ENCODE assay signal across 1 cellular context in the genomic region with DNA sequence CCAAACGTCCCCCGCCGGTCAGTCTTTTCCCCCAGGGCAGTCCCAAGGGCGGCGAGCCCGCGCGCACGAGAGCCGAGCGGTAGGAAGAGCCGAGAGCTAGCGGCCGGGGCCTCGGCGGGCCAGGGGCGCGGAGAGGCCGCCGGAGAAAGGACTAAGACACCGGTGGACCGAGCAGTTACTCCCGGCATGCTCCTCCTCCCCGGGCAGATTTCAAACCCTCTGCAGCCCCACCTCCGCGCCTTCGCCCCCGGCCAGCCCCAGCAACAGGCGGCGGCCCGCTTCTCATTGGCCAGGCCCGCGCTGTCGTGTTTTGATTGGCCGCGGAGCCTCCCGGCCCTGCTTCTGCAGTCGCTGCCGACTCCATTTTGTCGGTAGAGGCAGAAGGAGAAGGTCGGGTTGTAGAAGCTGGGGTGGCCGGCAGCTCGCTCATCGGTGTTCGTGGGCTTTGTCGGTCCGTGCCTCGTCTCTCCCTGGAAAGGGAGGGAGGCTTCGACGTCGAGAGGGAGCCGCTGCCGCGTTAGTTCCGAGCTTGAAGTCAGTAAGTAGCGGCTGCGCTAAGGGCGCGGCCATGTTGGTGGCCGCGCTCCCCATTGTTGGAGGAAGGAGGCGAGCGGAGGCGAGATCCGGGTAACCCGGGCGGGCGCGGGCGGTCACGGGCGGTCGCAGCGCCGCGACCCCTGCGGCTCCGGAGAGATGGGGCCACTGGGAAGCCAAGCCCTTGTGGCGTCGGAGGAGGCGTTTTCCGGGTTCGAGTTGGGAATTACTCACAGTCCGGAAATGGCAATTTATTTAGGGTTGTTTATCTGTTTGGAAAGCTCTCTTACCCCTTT.
TF ChIP-seq lines count a peak whose summit lies in the region.

A gene with protein sequence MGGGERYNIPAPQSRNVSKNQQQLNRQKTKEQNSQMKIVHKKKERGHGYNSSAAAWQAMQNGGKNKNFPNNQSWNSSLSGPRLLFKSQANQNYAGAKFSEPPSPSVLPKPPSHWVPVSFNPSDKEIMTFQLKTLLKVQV (plus strand): TSS at position 368 of the 830 bp plus-strand sequence. CDS start 1,630 bp downstream, outside the sequence.

TF ChIP-seq in HepG2, 621 proteins besides CTCF, POLR2A, EP300 and RAD21 (continued from another document and continues in another):
- TF ChIP-seq DBP (CRISPR knock-in tag; IDR thresholded peaks at IDR 0.05; ENCODE audit: not compliant biosample characterization) (no peak), ATF1 (CRISPR knock-in tag; IDR thresholded peaks at IDR 0.05) (no peak), LRRFIP1 (CRISPR knock-in tag; conservative IDR thresholded peaks at IDR 0.05) (peak; percentile 24; the same call in 1 of the 2 replicates), ZSCAN22 (CRISPR knock-in tag; IDR thresholded peaks at IDR 0.05) (no peak), ZBTB8A (CRISPR knock-in tag; IDR thresholded peaks at IDR 0.05; ENCODE audit: borderline replicate concordance, low read depth) (no peak; the same call in 1 of the 2 replicates), ZNF547 (CRISPR knock-in tag; IDR thresholded peaks at IDR 0.05) (no peak), MAZ (IDR thresholded peaks at IDR 0.05; ENCODE audit: borderline replicate concordance, low read depth, low read length) (peak; percentile 66; the same call in 1 of the 2 replicates), MAZ (CRISPR knock-in tag; IDR thresholded peaks at IDR 0.05; ENCODE audit: low read depth) (0 out of 2 replicates have a peak, but pooled peaks have one; percentile 24), ZNF468 (CRISPR knock-in tag; IDR thresholded peaks at IDR 0.05) (no peak), TOE1 (CRISPR knock-in tag; IDR thresholded peaks at IDR 0.05) (no peak; the same call in 1 of the 2 replicates), ZSCAN9 (CRISPR knock-in tag; IDR thresholded peaks at IDR 0.05; ENCODE audit: borderline replicate concordance) (peak; percentile 92), SCMH1 (CRISPR knock-in tag; IDR thresholded peaks at IDR 0.05; ENCODE audit: borderline replicate concordance) (no peak), XBP1 (CRISPR knock-in tag; IDR thresholded peaks at IDR 0.05) (no peak), KMT2B (CRISPR knock-in tag; IDR thresholded peaks at IDR 0.05) (peak; percentile 68; the same call in 1 of the 2 replicates), ZNF207 (IDR thresholded peaks at IDR 0.05; ENCODE audit: borderline replicate concordance) (no peak), MLLT10 (CRISPR knock-in tag; IDR thresholded peaks at IDR 0.05) (no peak), ZNF556 (CRISPR knock-in tag; IDR thresholded peaks at IDR 0.05; ENCODE audit: borderline replicate concordance) (no peak; the same call in 1 of the 2 replicates), ZC3H4 (CRISPR knock-in tag; IDR thresholded peaks at IDR 0.05; ENCODE audit: borderline replicate concordance) (peak; percentile 87; the same call in 1 of the 2 replicates), FOSL2 (CRISPR knock-in tag; IDR thresholded peaks at IDR 0.05) (peak; percentile 46; the same call in 1 of the 2 replicates), NCOA5 (CRISPR knock-in tag; IDR thresholded peaks at IDR 0.05) (no peak), CENPT (CRISPR knock-in tag; IDR thresholded peaks at IDR 0.05; ENCODE audit: low read depth) (no peak), ZC3H13 (CRISPR knock-in tag; IDR thresholded peaks at IDR 0.05) (peak; percentile 74; the same call in 1 of the 2 replicates), MYNN (CRISPR knock-in tag; IDR thresholded peaks at IDR 0.05; ENCODE audit: low read depth) (no peak), TSC22D2 (CRISPR knock-in tag; IDR thresholded peaks at IDR 0.05; ENCODE audit: borderline replicate concordance) (peak; percentile 91), ZNF782 (CRISPR knock-in tag; IDR thresholded peaks at IDR 0.05; ENCODE audit: borderline replicate concordance) (no peak), ZNF503 (CRISPR knock-in tag; IDR thresholded peaks at IDR 0.05) (peak; percentile 51; the same call in 1 of the 2 replicates), IKZF4 (CRISPR knock-in tag; IDR thresholded peaks at IDR 0.05; ENCODE audit: borderline replicate concordance, low read depth, not compliant biosample characterization) (no peak), NFE2L1 (CRISPR knock-in tag; IDR thresholded peaks at IDR 0.05; ENCODE audit: borderline replicate concordance) (no peak), ZNF678 (CRISPR knock-in tag; IDR thresholded peaks at IDR 0.05) (no peak), NAIF1 (CRISPR knock-in tag; IDR thresholded peaks at IDR 0.05; ENCODE audit: borderline replicate concordance) (0 out of 2 replicates have a peak, but pooled peaks have one; percentile 26)
- TF ChIP-seq, protein P1, sequence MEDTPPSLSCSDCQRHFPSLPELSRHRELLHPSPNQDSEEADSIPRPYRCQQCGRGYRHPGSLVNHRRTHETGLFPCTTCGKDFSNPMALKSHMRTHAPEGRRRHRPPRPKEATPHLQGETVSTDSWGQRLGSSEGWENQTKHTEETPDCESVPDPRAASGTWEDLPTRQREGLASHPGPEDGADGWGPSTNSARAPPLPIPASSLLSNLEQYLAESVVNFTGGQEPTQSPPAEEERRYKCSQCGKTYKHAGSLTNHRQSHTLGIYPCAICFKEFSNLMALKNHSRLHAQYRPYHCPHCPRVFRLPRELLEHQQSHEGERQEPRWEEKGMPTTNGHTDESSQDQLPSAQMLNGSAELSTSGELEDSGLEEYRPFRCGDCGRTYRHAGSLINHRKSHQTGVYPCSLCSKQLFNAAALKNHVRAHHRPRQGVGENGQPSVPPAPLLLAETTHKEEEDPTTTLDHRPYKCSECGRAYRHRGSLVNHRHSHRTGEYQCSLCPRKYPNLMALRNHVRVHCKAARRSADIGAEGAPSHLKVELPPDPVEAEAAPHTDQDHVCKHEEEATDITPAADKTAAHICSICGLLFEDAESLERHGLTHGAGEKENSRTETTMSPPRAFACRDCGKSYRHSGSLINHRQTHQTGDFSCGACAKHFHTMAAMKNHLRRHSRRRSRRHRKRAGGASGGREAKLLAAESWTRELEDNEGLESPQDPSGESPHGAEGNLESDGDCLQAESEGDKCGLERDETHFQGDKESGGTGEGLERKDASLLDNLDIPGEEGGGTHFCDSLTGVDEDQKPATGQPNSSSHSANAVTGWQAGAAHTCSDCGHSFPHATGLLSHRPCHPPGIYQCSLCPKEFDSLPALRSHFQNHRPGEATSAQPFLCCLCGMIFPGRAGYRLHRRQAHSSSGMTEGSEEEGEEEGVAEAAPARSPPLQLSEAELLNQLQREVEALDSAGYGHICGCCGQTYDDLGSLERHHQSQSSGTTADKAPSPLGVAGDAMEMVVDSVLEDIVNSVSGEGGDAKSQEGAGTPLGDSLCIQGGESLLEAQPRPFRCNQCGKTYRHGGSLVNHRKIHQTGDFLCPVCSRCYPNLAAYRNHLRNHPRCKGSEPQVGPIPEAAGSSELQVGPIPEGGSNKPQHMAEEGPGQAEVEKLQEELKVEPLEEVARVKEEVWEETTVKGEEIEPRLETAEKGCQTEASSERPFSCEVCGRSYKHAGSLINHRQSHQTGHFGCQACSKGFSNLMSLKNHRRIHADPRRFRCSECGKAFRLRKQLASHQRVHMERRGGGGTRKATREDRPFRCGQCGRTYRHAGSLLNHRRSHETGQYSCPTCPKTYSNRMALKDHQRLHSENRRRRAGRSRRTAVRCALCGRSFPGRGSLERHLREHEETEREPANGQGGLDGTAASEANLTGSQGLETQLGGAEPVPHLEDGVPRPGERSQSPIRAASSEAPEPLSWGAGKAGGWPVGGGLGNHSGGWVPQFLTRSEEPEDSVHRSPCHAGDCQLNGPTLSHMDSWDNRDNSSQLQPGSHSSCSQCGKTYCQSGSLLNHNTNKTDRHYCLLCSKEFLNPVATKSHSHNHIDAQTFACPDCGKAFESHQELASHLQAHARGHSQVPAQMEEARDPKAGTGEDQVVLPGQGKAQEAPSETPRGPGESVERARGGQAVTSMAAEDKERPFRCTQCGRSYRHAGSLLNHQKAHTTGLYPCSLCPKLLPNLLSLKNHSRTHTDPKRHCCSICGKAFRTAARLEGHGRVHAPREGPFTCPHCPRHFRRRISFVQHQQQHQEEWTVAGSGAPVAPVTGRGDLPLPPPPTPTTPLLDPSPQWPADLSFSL (CRISPR knock-in tag; IDR thresholded peaks at IDR 0.05) = no peak
- TF ChIP-seq, protein P2, sequence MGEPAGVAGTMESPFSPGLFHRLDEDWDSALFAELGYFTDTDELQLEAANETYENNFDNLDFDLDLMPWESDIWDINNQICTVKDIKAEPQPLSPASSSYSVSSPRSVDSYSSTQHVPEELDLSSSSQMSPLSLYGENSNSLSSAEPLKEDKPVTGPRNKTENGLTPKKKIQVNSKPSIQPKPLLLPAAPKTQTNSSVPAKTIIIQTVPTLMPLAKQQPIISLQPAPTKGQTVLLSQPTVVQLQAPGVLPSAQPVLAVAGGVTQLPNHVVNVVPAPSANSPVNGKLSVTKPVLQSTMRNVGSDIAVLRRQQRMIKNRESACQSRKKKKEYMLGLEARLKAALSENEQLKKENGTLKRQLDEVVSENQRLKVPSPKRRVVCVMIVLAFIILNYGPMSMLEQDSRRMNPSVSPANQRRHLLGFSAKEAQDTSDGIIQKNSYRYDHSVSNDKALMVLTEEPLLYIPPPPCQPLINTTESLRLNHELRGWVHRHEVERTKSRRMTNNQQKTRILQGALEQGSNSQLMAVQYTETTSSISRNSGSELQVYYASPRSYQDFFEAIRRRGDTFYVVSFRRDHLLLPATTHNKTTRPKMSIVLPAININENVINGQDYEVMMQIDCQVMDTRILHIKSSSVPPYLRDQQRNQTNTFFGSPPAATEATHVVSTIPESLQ (CRISPR knock-in tag; conservative IDR thresholded peaks at IDR 0.05) = peak; percentile 78; the same call in 1 of the 2 replicates
- TF ChIP-seq, protein P3, sequence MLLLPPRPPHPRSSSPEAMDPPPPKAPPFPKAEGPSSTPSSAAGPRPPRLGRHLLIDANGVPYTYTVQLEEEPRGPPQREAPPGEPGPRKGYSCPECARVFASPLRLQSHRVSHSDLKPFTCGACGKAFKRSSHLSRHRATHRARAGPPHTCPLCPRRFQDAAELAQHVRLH (CRISPR knock-in tag; IDR thresholded peaks at IDR 0.05; ENCODE audit: borderline replicate concordance, low read depth) = peak; percentile 89; the same call in 1 of the 2 replicates
- TF ChIP-seq, protein P4, sequence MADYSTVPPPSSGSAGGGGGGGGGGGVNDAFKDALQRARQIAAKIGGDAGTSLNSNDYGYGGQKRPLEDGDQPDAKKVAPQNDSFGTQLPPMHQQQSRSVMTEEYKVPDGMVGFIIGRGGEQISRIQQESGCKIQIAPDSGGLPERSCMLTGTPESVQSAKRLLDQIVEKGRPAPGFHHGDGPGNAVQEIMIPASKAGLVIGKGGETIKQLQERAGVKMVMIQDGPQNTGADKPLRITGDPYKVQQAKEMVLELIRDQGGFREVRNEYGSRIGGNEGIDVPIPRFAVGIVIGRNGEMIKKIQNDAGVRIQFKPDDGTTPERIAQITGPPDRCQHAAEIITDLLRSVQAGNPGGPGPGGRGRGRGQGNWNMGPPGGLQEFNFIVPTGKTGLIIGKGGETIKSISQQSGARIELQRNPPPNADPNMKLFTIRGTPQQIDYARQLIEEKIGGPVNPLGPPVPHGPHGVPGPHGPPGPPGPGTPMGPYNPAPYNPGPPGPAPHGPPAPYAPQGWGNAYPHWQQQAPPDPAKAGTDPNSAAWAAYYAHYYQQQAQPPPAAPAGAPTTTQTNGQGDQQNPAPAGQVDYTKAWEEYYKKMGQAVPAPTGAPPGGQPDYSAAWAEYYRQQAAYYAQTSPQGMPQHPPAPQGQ (CRISPR knock-in tag; IDR thresholded peaks at IDR 0.05; ENCODE audit: borderline replicate concordance) = no peak
